In genomic region chr19:38988632-38989031, GRCh38 we compare ENCODE assay signal across 1 cellular context.
TF ChIP-seq lines count a peak whose summit lies in the region.

No MANE protein-coding gene starts in this region.

TF ChIP-seq in A549, 52 proteins besides CTCF, POLR2A, EP300 and RAD21:
- no peak for TF ChIP-seq CEBPB (IDR thresholded peaks at IDR 0.05)
- TF ChIP-seq JUN (IDR thresholded peaks at IDR 0.05), result no peak
- TF ChIP-seq E2F6 (IDR thresholded peaks at IDR 0.05; ENCODE audit: borderline replicate concordance, low read depth), result no peak
- TF ChIP-seq POLR2AphosphoS2 (conservative IDR thresholded peaks at IDR 0.05; ENCODE audit: low read length), result no peak
- TF ChIP-seq CHD2 (IDR thresholded peaks at IDR 0.05; ENCODE audit: low read length, partially characterized antibody), result no peak
- TF ChIP-seq RARB (CRISPR knock-in tag; IDR thresholded peaks at IDR 0.05), result no peak
- TF ChIP-seq NPAS2 (CRISPR knock-in tag; IDR thresholded peaks at IDR 0.05; ENCODE audit: borderline replicate concordance), result no peak
- no peak for TF ChIP-seq RFX5 (IDR thresholded peaks at IDR 0.05)
- no peak for TF ChIP-seq BHLHE40 (IDR thresholded peaks at IDR 0.05; ENCODE audit: low read depth, low read length)
- no peak for TF ChIP-seq RNF2 (IDR thresholded peaks at IDR 0.05; ENCODE audit: borderline replicate concordance, low read depth)
- no peak for TF ChIP-seq HES2 (IDR thresholded peaks at IDR 0.05)
- no peak for TF ChIP-seq SMC3 (IDR thresholded peaks at IDR 0.05)
- TF ChIP-seq TP53 (CRISPR knock-in tag; IDR thresholded peaks at IDR 0.05), result no peak
- TF ChIP-seq CHD4 (IDR thresholded peaks at IDR 0.05; ENCODE audit: borderline replicate concordance), result no peak
